In the genomic region with DNA sequence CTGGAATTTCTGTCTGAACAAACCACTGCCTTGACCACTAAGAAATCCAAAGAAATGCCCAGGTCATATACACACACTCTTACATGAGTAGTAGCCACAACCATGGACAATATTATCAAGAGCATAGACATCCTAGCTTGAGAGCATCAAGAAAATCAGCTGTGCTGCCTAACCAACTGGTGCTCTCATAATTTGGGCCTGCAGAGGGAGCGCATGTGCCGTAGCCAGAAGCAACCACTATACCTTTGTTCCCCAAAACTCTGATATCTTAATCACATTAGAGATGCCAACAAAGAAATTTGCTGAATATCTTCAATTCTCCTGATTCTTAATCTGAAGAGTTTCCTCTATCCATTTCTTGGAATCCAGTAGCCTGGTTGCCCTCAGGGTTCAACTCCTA, we compare ENCODE assay signal across 8 cellular contexts.
DNase-seq lines count a peak whose midpoint lies in the region; ATAC-seq and TF ChIP-seq lines count a peak whose summit lies in the region.

No MANE protein-coding gene starts in this region.

- TF ChIP-seq POLR2A in lower leg skin (IDR thresholded peaks at IDR 0.05): no peak

- peak; percentile 69 for ATAC-seq in GM23338
- ATAC-seq in HG03565 (IDR thresholded peaks at IDR 0.05; ENCODE audit: unreplicated experiment): no peak

- no peak overlapping the region for H3K27ac Mint-ChIP-seq in GM23338
- H3K27ac Mint-ChIP-seq in endodermal cell: no peak overlapping the region

- H3K4me1 ChIP-seq in GM23338 (ENCODE audit: insufficient read depth) (no peaks in the 10 kb centered on the region), SK-N-SH (ENCODE audit: control insufficient read depth in 1 of 2, insufficient read depth in 2 of 2, low read depth in 1 of 2, low read length in 1 of 2) (no peaks in the 10 kb centered on the region), endodermal cell (ENCODE audit: control insufficient read depth, insufficient read depth, low read length) (no peaks in the 10 kb centered on the region)

- POLR2A ChIA-PET in SK-N-SH (lab: Yijun Ruan, JAX): no interaction called here

- H3K9ac ChIP-seq in SK-N-SH (no peak overlapping the region), endodermal cell (ENCODE audit: extremely low read depth, low read length, poor library complexity, severe bottlenecking) (no peak overlapping the region)

- no peak overlapping the region for H3K4me3 ChIP-seq in GM23338
- H3K4me3 ChIP-seq in SK-N-SH (ENCODE audit: low read depth in 2 of 2, low read length in 1 of 2): no peak overlapping the region
- H3K4me3 ChIP-seq in endodermal cell (ENCODE audit: low read length): no peak overlapping the region
- H3K4me3 ChIP-seq in dorsolateral prefrontal cortex: no peak overlapping the region
- no peak overlapping the region for H3K4me3 ChIP-seq in lower leg skin (ENCODE audit: low read depth, poor library complexity, severe bottlenecking)

- intact Hi-C loops in dorsolateral prefrontal cortex (cut with DNase I): no loop called here
- intact Hi-C loops in lower leg skin (cut with DNase I; ENCODE audit: low total_unique reads): no loop called here

- H3K36me3 Mint-ChIP-seq in GM23338 (ENCODE audit: low read depth): peaks cover 4% of the 10 kb centered on the region; the same call in 1 of the 3 replicates
- no peaks in the 10 kb centered on the region for H3K36me3 Mint-ChIP-seq in endodermal cell (ENCODE audit: low read depth)

- no peak overlapping the region for H2AFZ ChIP-seq in GM23338
- H2AFZ ChIP-seq in SK-N-SH (ENCODE audit: low read depth): no peak overlapping the region

- H3K27me3 ChIP-seq in GM23338 (ENCODE audit: insufficient read depth) (no peaks in the 10 kb centered on the region), SK-N-SH (ENCODE audit: insufficient read depth) (peaks cover 4% of the 10 kb centered on the region; the same call in 1 of the 2 replicates), endodermal cell (ENCODE audit: control insufficient read depth, insufficient read depth, low read length, poor library complexity, severe bottlenecking) (no peaks in the 10 kb centered on the region), dorsolateral prefrontal cortex (peaks cover 0 to 41% (median 6%) of the 10 kb centered on the region in 45 donors)

- H3K9me3 ChIP-seq in SK-N-SH (no peaks in the 10 kb centered on the region), endodermal cell (ENCODE audit: control insufficient read depth, low read length) (no peaks in the 10 kb centered on the region)

- H3K9me2 ChIP-seq in GM23338 (ENCODE audit: insufficient read depth) (no peaks in the 10 kb centered on the region), SK-N-SH (no peaks in the 10 kb centered on the region)

- H4K20me1 ChIP-seq in GM23338 (replicated peaks; ENCODE audit: insufficient read depth) (no peaks in the 10 kb centered on the region), SK-N-SH (ENCODE audit: insufficient read depth) (no peaks in the 10 kb centered on the region)

- TF ChIP-seq RAD21 in SK-N-SH (IDR thresholded peaks at IDR 0.05; ENCODE audit: low read length): peak; percentile 40

- CTCF ChIA-PET in SK-N-SH (lab: Yijun Ruan, JAX): interaction anchor here (1.0 kb wide), 1 partner anchor 24 kb away, joined by 4 read pairs; no protein-coding TSS in a partner anchor

- peak; percentile 35 for DNase-seq in D341Med (ENCODE audit: low spot score)
- DNase-seq in GM23338 (ENCODE audit: low spot score): peak; percentile 62
- no peak for DNase-seq in SK-N-SH
- peak; percentile 72 for DNase-seq in endodermal cell
- peak; percentile 32 for DNase-seq in stimulated activated CD4-positive, alpha-beta T cell treated with anti-CD3 and anti-CD28 coated beads, Interleukin-4, amount 100 ng/mL, for 24 hours
- DNase-seq in dorsolateral prefrontal cortex: no peak
- no peak for DNase-seq in lower leg skin (ENCODE audit: low spot score in 2 of 2)

- H3K4me3 Mint-ChIP-seq in GM23338: no peak overlapping the region
- H3K4me3 Mint-ChIP-seq in endodermal cell: no peak overlapping the region

- H3F3A ChIP-seq in GM23338 (replicated peaks; ENCODE audit: low read depth) (no peaks in the 10 kb centered on the region), SK-N-SH (replicated peaks; ENCODE audit: insufficient read depth) (peaks cover 3% of the 10 kb centered on the region)

- no peaks in the 10 kb centered on the region for H3K79me2 ChIP-seq in GM23338 (replicated peaks; ENCODE audit: insufficient read depth)
- no peaks in the 10 kb centered on the region for H3K79me2 ChIP-seq in SK-N-SH (ENCODE audit: insufficient read depth)

- H3K4me2 ChIP-seq in GM23338 (no peak overlapping the region), SK-N-SH (no peak overlapping the region)

- peaks cover 7% of the 10 kb centered on the region; the same call in 2 of the 3 replicates for H3K9me3 Mint-ChIP-seq in GM23338
- peaks cover 35% of the 10 kb centered on the region for H3K9me3 Mint-ChIP-seq in endodermal cell

- no peaks in the 10 kb centered on the region for H3K27me3 Mint-ChIP-seq in GM23338 (ENCODE audit: insufficient read depth, low read depth, poor library complexity)
- no peaks in the 10 kb centered on the region for H3K27me3 Mint-ChIP-seq in endodermal cell (ENCODE audit: insufficient read depth)

- WGBS in SK-N-SH (ENCODE audit: low lambda C conversion rate): 39% methylated on average over 2 of the region's 2 CpGs
- WGBS in endodermal cell (ENCODE audit: insufficient coverage in 1 of 2, insufficient read length in 1 of 2), 2 experiments: 37% methylated on average over 2 of the region's 2 CpGs; no CpG with 5 or more reads in 1 of the 2 experiments
- 25 to 63% methylated on average over 2 of the region's 2 CpGs for WGBS in lower leg skin, 2 donors

- H3K4me1 Mint-ChIP-seq in GM23338: no peaks in the 10 kb centered on the region
- no peaks in the 10 kb centered on the region for H3K4me1 Mint-ChIP-seq in endodermal cell

- no peaks in the 10 kb centered on the region for H3K36me3 ChIP-seq in GM23338 (ENCODE audit: insufficient read depth)
- H3K36me3 ChIP-seq in SK-N-SH (replicated peaks in 1 of 2; ENCODE audit: control insufficient read depth in 1 of 2, insufficient read depth in 2 of 2, low read length in 1 of 2): no peaks in the 10 kb centered on the region
- H3K36me3 ChIP-seq in endodermal cell (ENCODE audit: control insufficient read depth, insufficient read depth, low read length): no peaks in the 10 kb centered on the region

- TF ChIP-seq EP300 in SK-N-SH (IDR thresholded peaks at IDR 0.05; ENCODE audit: borderline replicate concordance in 1 of 2, low read depth in 1 of 2, low read length in 1 of 2): no peak

- no peak overlapping the region for H3K27ac ChIP-seq in GM23338 (ENCODE audit: low read depth)
- no peak overlapping the region for H3K27ac ChIP-seq in SK-N-SH (ENCODE audit: low read depth in 2 of 2, low read length in 1 of 2)
- no peak overlapping the region for H3K27ac ChIP-seq in endodermal cell (ENCODE audit: low read depth, low read length)
- H3K27ac ChIP-seq in dorsolateral prefrontal cortex: no peak overlapping the region

- peak; percentile 59 to 69 for TF ChIP-seq CTCF in GM23338 (conservative IDR thresholded peaks at IDR 0.05; ENCODE audit: low read depth in 2 of 2)
- peak; percentile 55 for TF ChIP-seq CTCF in SK-N-SH (IDR thresholded peaks at IDR 0.05)
- peak; percentile 74 for TF ChIP-seq CTCF in endodermal cell (conservative IDR thresholded peaks at IDR 0.05)
- peak in 6 of 56 donors; percentile 7 to 25 (median 12) for TF ChIP-seq CTCF in dorsolateral prefrontal cortex (IDR thresholded peaks at IDR 0.05 in 54 of 56, conservative IDR thresholded peaks at IDR 0.05 in 2 of 56; ENCODE audit: low read depth in 1 of 56, partially characterized antibody in 56 of 56)
- TF ChIP-seq CTCF in lower leg skin (IDR thresholded peaks at IDR 0.05): no peak

TF ChIP-seq in SK-N-SH, 30 proteins besides CTCF, POLR2A, EP300 and RAD21:
- TF ChIP-seq SMC3 (IDR thresholded peaks at IDR 0.05; ENCODE audit: low read depth, low read length): peak; percentile 39
- TF ChIP-seq TEAD4 (IDR thresholded peaks at IDR 0.05; ENCODE audit: borderline replicate concordance, insufficient read depth): no peak

Comparison
In these comparisons a context has a peak if more than half of its experiments do, and no peak if none do; other contexts are left out.
1. DNase-seq: peak in D341Med (single experiment), GM23338 (single experiment), endodermal cell (single experiment) and stimulated activated CD4-positive, alpha-beta T cell treated with anti-CD3 and anti-CD28 coated beads, Interleukin-4, amount 100 ng/mL, for 24 hours (single experiment); none in SK-N-SH (single experiment), dorsolateral prefrontal cortex (0 of 10) and lower leg skin (0 of 2).
2. CTCF ChIP-seq: peak in GM23338 (2 of 2), SK-N-SH (single experiment) and endodermal cell (single experiment); none in lower leg skin (0 of 3).